In the genomic region with DNA sequence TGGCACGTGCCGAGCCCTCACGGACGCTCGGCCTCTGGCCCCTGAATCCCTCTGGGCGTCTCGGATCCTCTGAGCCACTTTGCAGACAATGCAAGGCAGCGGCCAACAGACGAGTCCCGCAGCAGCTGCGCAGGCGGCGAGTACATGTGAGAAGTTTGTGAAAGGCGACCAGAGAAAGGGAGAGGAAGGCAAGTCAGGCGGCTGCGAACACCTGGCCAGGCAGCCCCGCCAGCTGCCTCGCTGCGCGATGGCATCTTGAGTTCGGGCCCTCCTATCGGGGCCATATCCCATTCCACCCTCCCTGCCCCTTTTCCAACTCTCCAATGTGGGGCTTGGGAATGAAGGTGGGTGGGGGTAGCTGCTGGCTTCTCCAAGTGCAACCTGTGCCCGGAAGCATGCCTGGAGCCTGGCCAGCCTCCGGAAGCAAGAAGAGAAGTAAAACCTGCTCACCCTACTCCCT, we compare ENCODE assay signal across 20 cellular contexts. TPM values are rescaled to one million over a fixed set of nuclear protein-coding genes. Genes with fewer than 3 reads are reported as not detected.
DNase-seq lines count a peak whose midpoint lies in the region; ATAC-seq, FAIRE-seq and TF ChIP-seq lines count a peak whose summit lies in the region.
"Had no signal": no experiment of that assay in that cellular context is flagged by ENCODE, and none has a peak within 500 bp of the region (broad histone marks: within the 10 kb centered on the region; RNA-seq: fewer than 3 reads in every experiment).

No MANE protein-coding gene starts in this region.

- H3K4me2 ChIP-seq in mesendoderm (ENCODE audit: low read length) = no peak overlapping the region
- H3K4me2 ChIP-seq: KMS-11 had no signal

- no peak overlapping the region for H3K9ac ChIP-seq in mesendoderm (ENCODE audit: low read length)
- H3K9ac ChIP-seq: KMS-11 had no signal

- intact Hi-C loops in adrenal gland (cut with DNase I) = no loop called here

- no peak overlapping the region for H2AK5ac ChIP-seq in mesendoderm (ENCODE audit: low read length)

- H3K27ac ChIP-seq in mesendoderm (ENCODE audit: low read depth, low read length) (no peak overlapping the region), adrenal gland (no peak overlapping the region)
- H3K27ac ChIP-seq: 22Rv1, KMS-11, RWPE1 had no signal

- no peaks in the 10 kb centered on the region for H3K36me3 ChIP-seq in mesendoderm (ENCODE audit: control insufficient read depth, insufficient read depth, low read length)
- no peaks in the 10 kb centered on the region for H3K36me3 ChIP-seq in adrenal gland (replicated peaks in 1 of 2)

- H3K4me3 Mint-ChIP-seq in glutamatergic neuron (ENCODE audit: unreplicated experiment) = peak overlapping the region; percentile 46
- H3K4me3 Mint-ChIP-seq: B cell; CD4-positive, CD25-positive, alpha-beta regulatory T cell had no signal

- H3K27me3 ChIP-seq in mesendoderm (ENCODE audit: insufficient read depth, low read length, poor library complexity) (peaks cover 65% of the 10 kb centered on the region), adrenal gland (peaks cover 53% of the 10 kb centered on the region)

- no peak overlapping the region for H3K4ac ChIP-seq in mesendoderm (ENCODE audit: low read depth, low read length)

- H3K4me3 ChIP-seq in mesendoderm (ENCODE audit: low read length) (no peak overlapping the region), adrenal gland (no peak overlapping the region)

- H3K79me1 ChIP-seq in mesendoderm (ENCODE audit: low read length) = no peaks in the 10 kb centered on the region

- peaks cover 27% of the 10 kb centered on the region for H3K27me3 Mint-ChIP-seq in glutamatergic neuron (ENCODE audit: unreplicated experiment)

- no peak overlapping the region for H3K18ac ChIP-seq in mesendoderm (ENCODE audit: low read length)

- peaks cover 17% of the 10 kb centered on the region for H3K4me1 Mint-ChIP-seq in glutamatergic neuron (ENCODE audit: low read depth, unreplicated experiment)
- H3K4me1 Mint-ChIP-seq: B cell had no signal

- H2BK120ac ChIP-seq in mesendoderm (ENCODE audit: low read depth, low read length) = no peak overlapping the region

- no peak overlapping the region for H4K5ac ChIP-seq in mesendoderm (ENCODE audit: low read length)

- H4K8ac ChIP-seq in mesendoderm (ENCODE audit: low read depth, low read length) = no peak overlapping the region

- no peak for FAIRE-seq in GM12891 (lab: Jason Lieb, UNC)
- FAIRE-seq: HepG2 had no signal

- no peaks in the 10 kb centered on the region for H3K9me3 ChIP-seq in adrenal gland (replicated peaks in 1 of 3)

- DNase-seq in DMS 273 (lab: John Stamatoyannopoulos, UW; ENCODE audit: unreplicated experiment) (peak; percentile 29), DMS 273 treated with DMSO at 0.1 percent for 48 hours (lab: John Stamatoyannopoulos, UW) (no peak), NCI-H524 (lab: John Stamatoyannopoulos, UW) (peak; percentile 28 to 54), glutamatergic neuron (peak; percentile 76), mesendoderm (peak; percentile 41), GM12891 (ENCODE audit: insufficient read length, low spot score) (no peak), adrenal gland (no peak)
- DNase-seq: CD4-positive, CD25-positive, alpha-beta regulatory T cell; DND-41; NCI-H1092; NCI-H146; NCI-H2081; NCI-H345; NCI-H774 had no signal

- no peak overlapping the region for H3K23ac ChIP-seq in mesendoderm (ENCODE audit: low read length)

- H3K79me2 ChIP-seq in mesendoderm (ENCODE audit: control insufficient read depth, insufficient read depth, low read length) = no peaks in the 10 kb centered on the region

- H3K4me1 ChIP-seq in mesendoderm (ENCODE audit: control insufficient read depth, low read depth, low read length) = peaks cover 9% of the 10 kb centered on the region
- H3K4me1 ChIP-seq in adrenal gland (replicated peaks in 1 of 2) = no peaks in the 10 kb centered on the region

- peak overlapping the region; percentile 13 for H3K27ac Mint-ChIP-seq in glutamatergic neuron (ENCODE audit: unreplicated experiment)
- H3K27ac Mint-ChIP-seq: B cell; CD4-positive, CD25-positive, alpha-beta regulatory T cell had no signal

- no peaks in the 10 kb centered on the region for H3K36me3 Mint-ChIP-seq in glutamatergic neuron (ENCODE audit: unreplicated experiment)
- H3K36me3 Mint-ChIP-seq: CD4-positive, CD25-positive, alpha-beta regulatory T cell had no signal

- no CpG with 5 or more reads among the region's 24 CpGs for WGBS in mesendoderm (ENCODE audit: extremely low coverage, insufficient coverage, low lambda C conversion rate)
- 2 to 6% (median 4%) methylated on average over 16 to 24 of the region's 24 CpGs for WGBS in adrenal gland, 4 donors

- ATAC-seq in GM19463 (IDR thresholded peaks at IDR 0.05; ENCODE audit: unreplicated experiment) = no peak
- ATAC-seq: HepG2 had no signal

- TF ChIP-seq CTCF in glutamatergic neuron (IDR thresholded peaks at IDR 0.05; ENCODE audit: partially characterized antibody, unreplicated experiment) (no peak), adrenal gland (IDR thresholded peaks at IDR 0.05) (no peak)

- H3K56ac ChIP-seq in mesendoderm (ENCODE audit: low read length) = no peak overlapping the region

- TF ChIP-seq POLR2A in GM12891 (IDR thresholded peaks at IDR 0.05; ENCODE audit: low read depth, low read length) = no peak
- TF ChIP-seq POLR2A in adrenal gland (IDR thresholded peaks at IDR 0.05) = no peak

- peaks cover 7% of the 10 kb centered on the region for H3K9me3 Mint-ChIP-seq in glutamatergic neuron (ENCODE audit: unreplicated experiment)

- no peak overlapping the region for H2BK15ac ChIP-seq in mesendoderm (replicated peaks; ENCODE audit: low read depth)

- no peak overlapping the region for H2BK5ac ChIP-seq in mesendoderm (ENCODE audit: low read length)

TF ChIP-seq in GM12891, 5 proteins besides CTCF, POLR2A, EP300 and RAD21:
- TF ChIP-seq POU2F2 (IDR thresholded peaks at IDR 0.05; ENCODE audit: low read depth, low read length) (no peak), TAF1 (IDR thresholded peaks at IDR 0.05; ENCODE audit: low read depth, low read length) (no peak), PAX5 (IDR thresholded peaks at IDR 0.05; ENCODE audit: insufficient read depth, low read length, severe bottlenecking) (no peak), POLR2AphosphoS5 (IDR thresholded peaks at IDR 0.05; ENCODE audit: low read depth, low read length) (no peak), SPI1 (IDR thresholded peaks at IDR 0.05; ENCODE audit: low read depth, low read length) (no peak)

RNA-seq across cellular contexts. Expression of a gene that starts 4.5 kb away (rescaled TPM):
- total RNA-seq in glutamatergic neuron (ENCODE audit: unreplicated experiment) (9.5 TPM), adrenal gland (under 1 TPM in 1 of 8 donors, not detected in 7; 0.14 TPM)
- polyA plus RNA-seq in mesendoderm (2013, experiment 1 of 2) = 0.11 TPM
- 0.08 TPM for polyA plus RNA-seq in mesendoderm (2013, experiment 2 of 2)
- not detected for polyA plus RNA-seq in GM12891 (2012; ENCODE audit: low read depth, missing spikeins)
- not detected for polyA plus RNA-seq in adrenal gland
- total RNA-seq: B cell, HepG2 had no signal
- polyA plus RNA-seq: CD4-positive, CD25-positive, alpha-beta regulatory T cell; HepG2 had no signal

Comparison
In these comparisons a context has a peak if more than half of its experiments do, and no peak if none do; other contexts are left out.
1. DNase-seq: peak in DMS 273 (single experiment), NCI-H524 (2 of 2), glutamatergic neuron (single experiment) and mesendoderm (single experiment); none in DMS 273 treated with DMSO at 0.1 percent for 48 hours (single experiment), GM12891 (single experiment) and adrenal gland (0 of 7).